ENCODE assay signal across 26 cellular contexts in the genomic region with DNA sequence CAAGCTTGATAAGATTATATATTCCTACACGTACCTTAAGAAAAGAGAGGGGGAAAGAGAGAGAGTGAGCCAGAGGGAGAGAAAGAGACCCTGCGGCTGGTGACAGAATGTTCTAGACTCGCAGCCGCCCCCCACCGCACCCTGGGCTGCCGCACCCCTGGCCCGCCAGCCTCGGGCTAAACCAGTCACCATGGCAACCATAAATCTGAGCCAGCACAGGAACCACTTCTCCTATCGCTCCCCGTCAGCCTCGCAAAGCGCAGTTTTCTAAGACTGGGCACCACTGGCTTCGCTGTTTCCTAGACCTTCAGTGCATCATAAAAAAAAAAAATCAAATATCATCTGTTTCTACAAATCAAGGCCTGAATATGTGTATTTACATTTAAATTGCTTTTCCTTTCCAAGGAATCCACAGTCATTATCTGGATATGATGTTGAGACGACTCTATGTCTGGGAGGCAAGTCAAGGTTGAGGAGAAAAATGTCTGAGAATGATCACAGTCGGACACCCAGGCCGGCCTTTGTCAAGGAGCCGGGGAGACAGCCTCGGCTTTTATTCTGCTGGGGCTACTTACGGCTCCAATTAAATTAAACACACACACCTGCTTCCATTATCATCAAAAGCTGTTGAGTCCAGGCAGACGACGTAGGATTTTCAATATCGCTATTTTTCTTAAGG.
DNase-seq lines count a peak whose midpoint lies in the region; ATAC-seq, FAIRE-seq and TF ChIP-seq lines count a peak whose summit lies in the region.
"Had no signal": no experiment of that assay in that cellular context is flagged by ENCODE, and none has a peak within 500 bp of the region (broad histone marks: within the 10 kb centered on the region; RNA-seq: fewer than 3 reads in every experiment).

No MANE protein-coding gene starts in this region.

- no peak overlapping the region for H3K23ac ChIP-seq in mesenchymal stem cell (ENCODE audit: low read length in 2 of 2)

- no peak overlapping the region for H2AFZ ChIP-seq in mesenchymal stem cell (ENCODE audit: low read depth, low read length)

- no peak overlapping the region for H4K8ac ChIP-seq in mesenchymal stem cell (ENCODE audit: low read length)

- peak overlapping the region in 4 of 5 experiments; percentile 39 to 97 (median 72) for H3K27ac Mint-ChIP-seq in brain
- no peak overlapping the region for H3K27ac Mint-ChIP-seq in naive thymus-derived CD4-positive, alpha-beta T cell
- H3K27ac Mint-ChIP-seq: activated naive CD8-positive, alpha-beta T cell treated with anti-CD3 and anti-CD28 coated beads for 36 hours; CD14-positive monocyte; endodermal cell; memory B cell; stimulated activated naive CD8-positive, alpha-beta T cell treated with anti-CD3 and anti-CD28 coated beads, Interleukin-15, amount 100 ng/mL, for 72 hours had no signal

- H3K4me1 Mint-ChIP-seq in brain, result peaks cover 43% of the 10 kb centered on the region
- no peaks in the 10 kb centered on the region for H3K4me1 Mint-ChIP-seq in naive thymus-derived CD4-positive, alpha-beta T cell
- H3K4me1 Mint-ChIP-seq: activated naive CD8-positive, alpha-beta T cell treated with anti-CD3 and anti-CD28 coated beads for 36 hours; CD14-positive monocyte; endodermal cell; memory B cell; stimulated activated naive CD8-positive, alpha-beta T cell treated with anti-CD3 and anti-CD28 coated beads, Interleukin-15, amount 100 ng/mL, for 72 hours had no signal

- H3K36me3 ChIP-seq in naive thymus-derived CD4-positive, alpha-beta T cell (ENCODE audit: control insufficient read depth in 2 of 3, insufficient read depth in 3 of 3, low read length in 3 of 3), result no peaks in the 10 kb centered on the region
- no peaks in the 10 kb centered on the region for H3K36me3 ChIP-seq in mesenchymal stem cell (ENCODE audit: control insufficient read depth in 1 of 2, insufficient read depth in 2 of 2, low read depth in 1 of 2, low read length in 2 of 2)
- H3K36me3 ChIP-seq: left lung, prostate gland, thyroid gland, vagina had no signal

- no peak overlapping the region for H3K4ac ChIP-seq in mesenchymal stem cell (ENCODE audit: low read depth in 1 of 2, low read length in 2 of 2)

- no peak overlapping the region for H3K4me2 ChIP-seq in mesenchymal stem cell (ENCODE audit: low read length, poor library complexity, severe bottlenecking)

- H3K27ac ChIP-seq in naive thymus-derived CD4-positive, alpha-beta T cell (ENCODE audit: low read depth, low read length), result no peak overlapping the region
- no peak overlapping the region for H3K27ac ChIP-seq in mesenchymal stem cell (ENCODE audit: low read length, poor library complexity, severe bottlenecking)
- H3K27ac ChIP-seq: left lung, prostate gland, thyroid gland, vagina had no signal

- peaks cover 4% of the 10 kb centered on the region for H3K27me3 Mint-ChIP-seq in brain
- H3K27me3 Mint-ChIP-seq in naive thymus-derived CD4-positive, alpha-beta T cell, result peaks cover 0 to 14% (median 8%) of the 10 kb centered on the region in 5 donors
- H3K27me3 Mint-ChIP-seq: activated naive CD8-positive, alpha-beta T cell treated with anti-CD3 and anti-CD28 coated beads for 36 hours; stimulated activated naive CD8-positive, alpha-beta T cell treated with anti-CD3 and anti-CD28 coated beads, Interleukin-15, amount 100 ng/mL, for 72 hours had no signal

- no peak overlapping the region for H2BK120ac ChIP-seq in mesenchymal stem cell (ENCODE audit: low read depth, low read length)

- TF ChIP-seq CTCF in brain (conservative IDR thresholded peaks at IDR 0.05), result no peak

- H3K4me1 ChIP-seq in naive thymus-derived CD4-positive, alpha-beta T cell (ENCODE audit: control insufficient read depth in 2 of 2, insufficient read depth in 2 of 2, low read length in 2 of 2), result no peaks in the 10 kb centered on the region
- H3K4me1 ChIP-seq in mesenchymal stem cell (ENCODE audit: control insufficient read depth, insufficient read depth, low read depth, low read length), result no peaks in the 10 kb centered on the region
- H3K4me1 ChIP-seq: left lung, prostate gland, thyroid gland, vagina had no signal

- no peak overlapping the region for H3K9ac ChIP-seq in mesenchymal stem cell (ENCODE audit: low read length)

- WGBS in mesenchymal stem cell, result 85% methylated on average over 18 of the region's 22 CpGs

- intact Hi-C loops in naive thymus-derived CD4-positive, alpha-beta T cell (cut with micrococcal nuclease), result no loop called here

- FAIRE-seq in HTR-8/SVneo (lab: Jason Lieb, UNC), result no peak
- FAIRE-seq: H1 had no signal

- H2BK15ac ChIP-seq in mesenchymal stem cell (ENCODE audit: low read depth, poor library complexity, severe bottlenecking), result no peak overlapping the region

- H3K9me3 Mint-ChIP-seq in brain, result peaks cover 0 to 76% (median 6%) of the 10 kb centered on the region in 5 experiments
- H3K9me3 Mint-ChIP-seq in naive thymus-derived CD4-positive, alpha-beta T cell, result peaks cover 0 to 6% (median 0%) of the 10 kb centered on the region in 11 donors
- H3K9me3 Mint-ChIP-seq: activated naive CD8-positive, alpha-beta T cell treated with anti-CD3 and anti-CD28 coated beads for 36 hours; endodermal cell; stimulated activated naive CD8-positive, alpha-beta T cell treated with anti-CD3 and anti-CD28 coated beads, Interleukin-15, amount 100 ng/mL, for 72 hours had no signal

- H2AK5ac ChIP-seq in mesenchymal stem cell (ENCODE audit: low read length, severe bottlenecking), result no peak overlapping the region

- CTCF ChIA-PET in naive thymus-derived CD4-positive, alpha-beta T cell (lab: Charles Lee), result no interaction called here

- H3K36me3 Mint-ChIP-seq in brain, result peaks cover 11% of the 10 kb centered on the region
- H3K36me3 Mint-ChIP-seq in naive thymus-derived CD4-positive, alpha-beta T cell, result peaks cover 0 to 4% (median 0%) of the 10 kb centered on the region in 5 donors
- H3K36me3 Mint-ChIP-seq: activated naive CD8-positive, alpha-beta T cell treated with anti-CD3 and anti-CD28 coated beads for 36 hours; CD14-positive monocyte; memory B cell had no signal

- H3K79me1 ChIP-seq in mesenchymal stem cell (replicated peaks; ENCODE audit: low read length, poor library complexity, severe bottlenecking), result no peaks in the 10 kb centered on the region

- no peak overlapping the region for H2BK12ac ChIP-seq in mesenchymal stem cell (ENCODE audit: low read length in 2 of 2)

- peak overlapping the region in 2 of 5 experiments; percentile 53 for H3K4me3 Mint-ChIP-seq in brain
- no peak overlapping the region for H3K4me3 Mint-ChIP-seq in naive thymus-derived CD4-positive, alpha-beta T cell
- H3K4me3 Mint-ChIP-seq: activated naive CD8-positive, alpha-beta T cell treated with anti-CD3 and anti-CD28 coated beads for 36 hours; CD14-positive monocyte; endodermal cell; memory B cell; stimulated activated naive CD8-positive, alpha-beta T cell treated with anti-CD3 and anti-CD28 coated beads, Interleukin-15, amount 100 ng/mL, for 72 hours had no signal

- H3K4me3 ChIP-seq in naive thymus-derived CD4-positive, alpha-beta T cell (ENCODE audit: low read length), result no peak overlapping the region
- H3K4me3 ChIP-seq in mesenchymal stem cell (ENCODE audit: insufficient read depth in 1 of 2, low read depth in 1 of 2, low read length in 2 of 2), result no peak overlapping the region
- H3K4me3 ChIP-seq: left lung, prostate gland, thyroid gland, vagina had no signal

- H3K27me3 ChIP-seq in naive thymus-derived CD4-positive, alpha-beta T cell (ENCODE audit: control insufficient read depth in 2 of 2, insufficient read depth in 2 of 2, low read length in 2 of 2), result no peaks in the 10 kb centered on the region
- no peaks in the 10 kb centered on the region for H3K27me3 ChIP-seq in mesenchymal stem cell (ENCODE audit: control insufficient read depth in 1 of 2, insufficient read depth in 1 of 2, low read length in 2 of 2)
- H3K27me3 ChIP-seq: thyroid gland, vagina had no signal

- no peak overlapping the region for H3K18ac ChIP-seq in mesenchymal stem cell (ENCODE audit: low read depth in 1 of 2, low read length in 2 of 2)

- no peaks in the 10 kb centered on the region for H3K9me3 ChIP-seq in naive thymus-derived CD4-positive, alpha-beta T cell (ENCODE audit: control insufficient read depth in 2 of 3, low read length in 3 of 3)
- no peaks in the 10 kb centered on the region for H3K9me3 ChIP-seq in mesenchymal stem cell (ENCODE audit: control insufficient read depth, low read length)
- H3K9me3 ChIP-seq: left lung, prostate gland, thyroid gland, vagina had no signal

- H2BK5ac ChIP-seq in mesenchymal stem cell (ENCODE audit: low read depth, low read length, poor library complexity, severe bottlenecking), result no peak overlapping the region

- POLR2A ChIA-PET in naive thymus-derived CD4-positive, alpha-beta T cell (lab: Charles Lee), result no interaction called here

- H3K14ac ChIP-seq in mesenchymal stem cell (ENCODE audit: low read length in 2 of 2), result no peak overlapping the region

- peak; percentile 82 for DNase-seq in COR-L47 (lab: John Stamatoyannopoulos, UW)
- DNase-seq in NCI-H1436 (lab: John Stamatoyannopoulos, UW), result peak; percentile 71
- peak; percentile 94 for DNase-seq in NCI-H2227 treated with DMSO at 0.1 percent for 48 hours (lab: John Stamatoyannopoulos, UW)
- DNase-seq in naive thymus-derived CD4-positive, alpha-beta T cell, result no peak
- DNase-seq in mesenchymal stem cell, result no peak
- DNase-seq in HTR-8/SVneo (ENCODE audit: insufficient read length, low spot score), result no peak
- DNase-seq: activated effector memory CD4-positive, alpha-beta T cell treated with Interleukin-2 at 50 U/mL for 16 hours; activated naive CD8-positive, alpha-beta T cell treated with anti-CD3 and anti-CD28 coated beads for 36 hours; aorta; Calu3; cortex of kidney; endodermal cell; islet precursor cell; left lung; NCI-H1048; NCI-H82; stimulated activated naive CD8-positive, alpha-beta T cell treated with anti-CD3 and anti-CD28 coated beads, Interleukin-15, amount 100 ng/mL, for 72 hours; T-helper 9 cell; thyroid gland had no signal

- ATAC-seq in GM21526 (IDR thresholded peaks at IDR 0.05; ENCODE audit: low FRiP score, unreplicated experiment), result no peak
- ATAC-seq in naive thymus-derived CD4-positive, alpha-beta T cell, result no peak
- ATAC-seq: left lung; stimulated activated naive CD8-positive, alpha-beta T cell treated with anti-CD3 and anti-CD28 coated beads, Interleukin-15, amount 100 ng/mL, for 72 hours had no signal

- H4K91ac ChIP-seq in mesenchymal stem cell (ENCODE audit: low read length), result no peak overlapping the region

Comparison
In these comparisons a context has a peak if more than half of its experiments do, and no peak if none do; other contexts are left out.
1. DNase-seq: peak in COR-L47 (single experiment), NCI-H1436 (single experiment) and NCI-H2227 treated with DMSO at 0.1 percent for 48 hours (single experiment); none in naive thymus-derived CD4-positive, alpha-beta T cell (0 of 9), mesenchymal stem cell (single experiment) and HTR-8/SVneo (single experiment).
2. H3K27ac Mint-ChIP-seq: peak in brain (4 of 5); none in naive thymus-derived CD4-positive, alpha-beta T cell (0 of 9).